ENCODE assay signal across 10 cellular contexts in the genomic region with DNA sequence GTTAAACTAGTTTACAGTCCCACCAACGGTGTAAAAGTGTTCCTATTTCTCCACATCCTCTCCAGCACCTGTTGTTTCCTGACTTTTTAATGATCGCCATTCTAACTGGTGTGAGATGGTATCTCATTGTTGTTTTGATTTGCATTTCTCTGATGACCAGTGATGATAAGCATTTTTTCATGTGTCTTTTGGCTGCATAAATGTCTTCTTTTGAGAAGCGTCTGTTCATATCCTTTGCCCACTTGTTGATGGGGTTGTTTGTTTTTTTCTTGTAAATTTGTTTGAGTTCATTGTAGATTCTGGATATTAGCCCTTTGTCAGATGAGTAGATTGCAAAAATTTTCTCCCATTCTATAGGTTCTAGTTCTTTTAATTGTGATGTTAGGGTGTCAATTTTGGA. TPM values are rescaled to one million over a fixed set of nuclear protein-coding genes. Genes with fewer than 3 reads are reported as not detected.
"Had no signal": no experiment of that assay in that cellular context is flagged by ENCODE, and none has a peak within 500 bp of the region (broad histone marks: within the 10 kb centered on the region; RNA-seq: fewer than 3 reads in every experiment).

No MANE protein-coding gene starts in this region.

RNA-seq across cellular contexts. Expression of a gene that starts 8.4 kb away (rescaled TPM):
- total RNA-seq: activated B cell treated with CpG ODN at 0.5 μM for 24 hours; activated CD4-positive, alpha-beta memory T cell treated with anti-CD3 and anti-CD28 coated beads for 36 hours; activated CD4-positive, alpha-beta T cell treated with anti-CD3 and anti-CD28 coated beads, Interleukin-2, amount 10 ng/mL, durations not matched to agents 24 days and 14 days; activated CD4-positive, alpha-beta T cell treated with anti-CD3 and anti-CD28 coated beads, Interleukin-2, amount 10 ng/mL, durations not matched to agents 7 days and 5 days; activated CD8-positive, alpha-beta memory T cell treated with anti-CD3 and anti-CD28 coated beads for 36 hours; activated CD8-positive, alpha-beta memory T cell treated with anti-CD3 and anti-CD28 coated beads, Interleukin-2, amount 10 ng/mL, durations not matched to agents 7 days and 5 days; activated CD8-positive, alpha-beta T cell treated with anti-CD3 and anti-CD28 coated beads for 36 hours; T-helper 1 cell treated with Interleukin-12 subunit alpha and Interleukin-12 subunit beta and Interleukin-4 antibody, amounts not matched to agents 30 ng/mL and 1 ng/mL, for 36 hours; T-helper 17 cell; WTC11 had no signal

RNA-seq across cellular contexts. Expression of a gene that starts 25.1 kb away (rescaled TPM):
- total RNA-seq: WTC11 had no signal
